8 cellular contexts compared by ENCODE assay signal in the genomic region with DNA sequence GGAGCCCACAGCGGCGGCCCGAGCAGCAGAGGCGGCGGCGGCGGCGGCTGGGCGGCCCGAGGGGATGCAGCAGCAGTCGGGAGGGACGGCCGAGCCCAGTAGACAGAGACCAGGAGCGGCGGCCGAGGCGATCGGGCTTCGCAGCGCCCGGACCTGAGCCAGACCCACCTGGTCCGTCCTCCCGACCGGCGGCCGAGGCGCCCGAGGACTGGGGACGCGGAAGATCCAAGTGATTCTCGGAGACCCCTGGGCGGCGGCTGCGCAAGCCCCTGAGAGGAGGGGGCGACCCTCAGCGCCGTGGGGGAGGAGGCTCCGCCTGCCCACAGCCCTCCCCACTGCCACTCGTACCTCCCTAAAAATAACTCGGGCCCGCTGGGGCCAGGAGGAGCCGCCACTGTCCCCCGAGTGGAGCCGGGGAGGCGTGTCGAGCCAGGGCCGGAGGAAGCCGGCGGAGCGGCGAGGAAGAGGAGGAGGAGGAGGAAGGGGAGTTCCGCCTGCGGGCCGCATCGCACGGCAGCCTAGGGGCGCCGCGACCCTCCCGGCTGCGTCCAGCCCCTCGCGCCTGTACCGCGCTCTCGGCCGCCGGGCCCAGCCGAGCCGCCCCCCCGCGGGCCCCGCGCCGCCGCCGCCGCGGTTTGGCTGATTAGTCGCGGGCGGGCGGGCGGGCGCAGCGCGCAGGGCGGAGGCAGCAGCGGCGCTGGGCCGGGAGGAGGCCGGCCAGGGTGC. TPM values are rescaled to one million over a fixed set of nuclear protein-coding genes. Genes with fewer than 3 reads are reported as not detected.
DNase-seq lines count a peak whose midpoint lies in the region; ATAC-seq, FAIRE-seq and TF ChIP-seq lines count a peak whose summit lies in the region.

No MANE protein-coding gene starts in this region.

- DNase-seq in A549 (ENCODE audit: low read depth in 1 of 2, low spot score in 1 of 2) = peak; percentile 15 to 21
- DNase-seq in Peyer's patch = peak; percentile 35 to 75 (median 69)
- DNase-seq in activated naive CD4-positive, alpha-beta T cell treated with Interleukin-2 at 50 U/mL for 16 hours = peak; percentile 43
- peak; percentile 71 to 85 for DNase-seq in aorta

- H3K9me3 ChIP-seq in A549 (no peaks in the 10 kb centered on the region), Peyer's patch (no peaks in the 10 kb centered on the region), gastroesophageal sphincter (no peaks in the 10 kb centered on the region), neutrophil (no peaks in the 10 kb centered on the region), aorta (ENCODE audit: control insufficient read depth, low read length) (no peaks in the 10 kb centered on the region)

- H3K36me3 ChIP-seq in Peyer's patch (no peaks in the 10 kb centered on the region), gastroesophageal sphincter (no peaks in the 10 kb centered on the region), neutrophil (no peaks in the 10 kb centered on the region), aorta (ENCODE audit: control insufficient read depth in 1 of 2, insufficient read depth in 2 of 2, low read length in 1 of 2) (no peaks in the 10 kb centered on the region)

- peak overlapping the region; percentile 91 for H3K4me2 ChIP-seq in A549

- intact Hi-C loops in aorta (cut with DNase I) = loop anchor here (5.0 to 10.0 kb wide), 3 partner anchors 69 to 229 kb away; no protein-coding TSS in a partner anchor

- no peaks in the 10 kb centered on the region for H3K27me3 ChIP-seq in Peyer's patch
- no peaks in the 10 kb centered on the region for H3K27me3 ChIP-seq in gastroesophageal sphincter
- peaks cover 40% of the 10 kb centered on the region for H3K27me3 ChIP-seq in neutrophil
- no peaks in the 10 kb centered on the region for H3K27me3 ChIP-seq in aorta (ENCODE audit: control insufficient read depth in 1 of 2, insufficient read depth in 2 of 2, low read length in 1 of 2)

- no peak for TF ChIP-seq EP300 in A549 (IDR thresholded peaks at IDR 0.05)
- TF ChIP-seq EP300 in gastroesophageal sphincter (IDR thresholded peaks at IDR 0.05) = no peak

- CTCF ChIA-PET in A549 (lab: Yijun Ruan, JAX) = interaction anchor here (0.9 kb wide), 1 partner anchor 135 kb away, joined by 3 read pairs; no protein-coding TSS in a partner anchor

- no peak for TF ChIP-seq CTCF in A549 (IDR thresholded peaks at IDR 0.05)
- no peak for TF ChIP-seq CTCF in Peyer's patch (IDR thresholded peaks at IDR 0.05)
- no peak for TF ChIP-seq CTCF in gastroesophageal sphincter (IDR thresholded peaks at IDR 0.05)
- TF ChIP-seq CTCF in neutrophil (IDR thresholded peaks at IDR 0.05) = no peak

- H3K4me3 ChIP-seq in A549 = peak overlapping the region; percentile 86
- H3K4me3 ChIP-seq in Peyer's patch = peak overlapping the region; percentile 84 to 100 (median 96)
- peak overlapping the region; percentile 83 to 97 for H3K4me3 ChIP-seq in gastroesophageal sphincter
- H3K4me3 ChIP-seq in neutrophil (ENCODE audit: low read depth in 1 of 2, low read length in 1 of 2) = peak overlapping the region; percentile 91 to 93
- peak overlapping the region; percentile 99 to 100 for H3K4me3 ChIP-seq in aorta (ENCODE audit: low read length in 2 of 2)

- ATAC-seq in A549 (peak; percentile 39 to 64), GM18520 (IDR thresholded peaks at IDR 0.05; ENCODE audit: unreplicated experiment) (peak; percentile 14), HG03039 (IDR thresholded peaks at IDR 0.05; ENCODE audit: unreplicated experiment) (peak; percentile 21), gastroesophageal sphincter (peak; percentile 50), aorta (ENCODE audit: low FRiP score) (peak; percentile 63)

- H3K27ac ChIP-seq in A549 (peak overlapping the region; percentile 86 to 96), Peyer's patch (peak overlapping the region; percentile 88 to 99 (median 94)), gastroesophageal sphincter (peak overlapping the region; percentile 80 to 99 (median 97)), neutrophil (peak overlapping the region; percentile 98), aorta (ENCODE audit: low read depth in 1 of 2, low read length in 2 of 2) (peak overlapping the region; percentile 85 to 99)

- 0% methylated on average over 1 of the region's 92 CpGs for WGBS in A549 (ENCODE audit: missing lambda C conversion rate)
- 0% methylated on average over 7 of the region's 92 CpGs; no CpG with 5 or more reads in 1 of the 2 donors for WGBS in gastroesophageal sphincter (ENCODE audit: low coverage in 1 of 2), 2 donors
- WGBS in aorta, 2 donors = 0% methylated on average over 41 to 92 of the region's 92 CpGs

- FAIRE-seq in A549 (lab: Jason Lieb, UNC) = no peak

- POLR2A ChIA-PET in A549 (lab: Yijun Ruan, JAX) = interaction anchor here (0.6 kb wide), 2 partner anchors 97 to 214 kb away, joined by 3 read pairs; no protein-coding TSS in a partner anchor

- no peak for TF ChIP-seq RAD21 in A549 (conservative IDR thresholded peaks at IDR 0.05 in 1 of 2, IDR thresholded peaks at IDR 0.05 in 1 of 2)

- H3K4me1 ChIP-seq in A549 (peaks cover 35% of the 10 kb centered on the region), Peyer's patch (peaks cover 0 to 18% (median 4%) of the 10 kb centered on the region in 4 donors), gastroesophageal sphincter (peaks cover 9 to 44% (median 14%) of the 10 kb centered on the region in 3 donors), neutrophil (ENCODE audit: control insufficient read depth in 1 of 2, insufficient read depth in 1 of 2, low read depth in 1 of 2, low read length in 1 of 2) (peaks cover 35 to 39% of the 10 kb centered on the region in 2 experiments), aorta (ENCODE audit: control insufficient read depth in 1 of 2, insufficient read depth in 2 of 2, low read length in 2 of 2) (peaks cover 0 to 4% of the 10 kb centered on the region in 2 donors)

- no peak for TF ChIP-seq POLR2A in A549 (IDR thresholded peaks at IDR 0.05; ENCODE audit: low read length)
- TF ChIP-seq POLR2A in Peyer's patch (IDR thresholded peaks at IDR 0.05) = no peak
- TF ChIP-seq POLR2A in gastroesophageal sphincter (IDR thresholded peaks at IDR 0.05) = no peak

TF ChIP-seq in A549, 52 proteins besides CTCF, POLR2A, EP300 and RAD21:
- TF ChIP-seq FOXS1 (CRISPR knock-in tag; IDR thresholded peaks at IDR 0.05) (no peak), RCOR1 (IDR thresholded peaks at IDR 0.05; ENCODE audit: low read depth, low read length) (no peak), HEYL (CRISPR knock-in tag; IDR thresholded peaks at IDR 0.05) (no peak), ZNF302 (CRISPR knock-in tag; IDR thresholded peaks at IDR 0.05) (no peak), HOXB13 (CRISPR knock-in tag; IDR thresholded peaks at IDR 0.05; ENCODE audit: low read depth) (no peak), FOSB (CRISPR knock-in tag; IDR thresholded peaks at IDR 0.05) (no peak), RARB (CRISPR knock-in tag; IDR thresholded peaks at IDR 0.05) (no peak), CHD4 (IDR thresholded peaks at IDR 0.05; ENCODE audit: borderline replicate concordance) (no peak), POLR2AphosphoS2 (conservative IDR thresholded peaks at IDR 0.05; ENCODE audit: low read length) (no peak), ATOH8 (CRISPR knock-in tag; IDR thresholded peaks at IDR 0.05; ENCODE audit: low read depth) (no peak)
- TF ChIP-seq, protein P1, sequence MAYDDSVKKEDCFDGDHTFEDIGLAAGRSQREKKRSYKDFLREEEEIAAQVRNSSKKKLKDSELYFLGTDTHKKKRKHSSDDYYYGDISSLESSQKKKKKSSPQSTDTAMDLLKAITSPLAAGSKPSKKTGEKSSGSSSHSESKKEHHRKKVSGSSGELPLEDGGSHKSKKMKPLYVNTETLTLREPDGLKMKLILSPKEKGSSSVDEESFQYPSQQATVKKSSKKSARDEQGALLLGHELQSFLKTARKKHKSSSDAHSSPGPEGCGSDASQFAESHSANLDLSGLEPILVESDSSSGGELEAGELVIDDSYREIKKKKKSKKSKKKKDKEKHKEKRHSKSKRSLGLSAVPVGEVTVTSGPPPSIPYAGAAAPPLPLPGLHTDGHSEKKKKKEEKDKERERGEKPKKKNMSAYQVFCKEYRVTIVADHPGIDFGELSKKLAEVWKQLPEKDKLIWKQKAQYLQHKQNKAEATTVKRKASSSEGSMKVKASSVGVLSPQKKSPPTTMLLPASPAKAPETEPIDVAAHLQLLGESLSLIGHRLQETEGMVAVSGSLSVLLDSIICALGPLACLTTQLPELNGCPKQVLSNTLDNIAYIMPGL (CRISPR knock-in tag; IDR thresholded peaks at IDR 0.05; ENCODE audit: borderline replicate concordance) = no peak

RNA-seq across cellular contexts. Expression of gene RAPGEF2, which starts 0.7 kb away (rescaled TPM):
- 27.0 and 31.8 TPM in 2 replicates for polyA plus RNA-seq in A549 (2011; rRNA removed)
- 6.3 and 9.1 TPM in 2 replicates for polyA plus RNA-seq in A549 (2012; cell fraction: cytosol; rRNA removed)
- polyA plus RNA-seq in A549 (2012; cell fraction: nucleus; rRNA removed) = 8.6 and 13.3 TPM in 2 replicates
- 9.8 to 10.7 TPM (median 10.0 TPM) in 3 replicates for polyA plus RNA-seq in A549 (2017; fragmentation: RNase III; extraction: RNeasy Plus Mini Kit Qiagen cat#74134 plus additional on column Dnase treatment)
- polyA minus RNA-seq in A549 (2011; rRNA and poly(A)+ RNA removed) = 30.6 and 41.2 TPM in 2 replicates
- 10 to 100 TPM; 30.1 to 81.7 (median 41.4) TPM for total RNA-seq in Peyer's patch
- total RNA-seq in gastroesophageal sphincter = 10 to 100 TPM; 49.5 to 67.5 (median 60.9) TPM
- total RNA-seq in aorta = 10 to 100 TPM; 47.6 to 51.3 TPM
- 10 to 100 TPM in 1 of 2 donors, 1 to 10 TPM in 1; 9.4 to 16.2 TPM for polyA plus RNA-seq in aorta

Comparison
In these comparisons a context has a peak if more than half of its experiments do, and no peak if none do; other contexts are left out.
1. Peak in every context shown above with its lines: DNase-seq, ATAC-seq, H3K4me3 ChIP-seq and H3K27ac ChIP-seq.
2. DNase-seq: peak in every context shown above with its lines; median percentile 78 in aorta; 69 in Peyer's patch; 43 in activated naive CD4-positive, alpha-beta T cell treated with Interleukin-2 at 50 U/mL for 16 hours; 18 in A549.